In the genomic region with DNA sequence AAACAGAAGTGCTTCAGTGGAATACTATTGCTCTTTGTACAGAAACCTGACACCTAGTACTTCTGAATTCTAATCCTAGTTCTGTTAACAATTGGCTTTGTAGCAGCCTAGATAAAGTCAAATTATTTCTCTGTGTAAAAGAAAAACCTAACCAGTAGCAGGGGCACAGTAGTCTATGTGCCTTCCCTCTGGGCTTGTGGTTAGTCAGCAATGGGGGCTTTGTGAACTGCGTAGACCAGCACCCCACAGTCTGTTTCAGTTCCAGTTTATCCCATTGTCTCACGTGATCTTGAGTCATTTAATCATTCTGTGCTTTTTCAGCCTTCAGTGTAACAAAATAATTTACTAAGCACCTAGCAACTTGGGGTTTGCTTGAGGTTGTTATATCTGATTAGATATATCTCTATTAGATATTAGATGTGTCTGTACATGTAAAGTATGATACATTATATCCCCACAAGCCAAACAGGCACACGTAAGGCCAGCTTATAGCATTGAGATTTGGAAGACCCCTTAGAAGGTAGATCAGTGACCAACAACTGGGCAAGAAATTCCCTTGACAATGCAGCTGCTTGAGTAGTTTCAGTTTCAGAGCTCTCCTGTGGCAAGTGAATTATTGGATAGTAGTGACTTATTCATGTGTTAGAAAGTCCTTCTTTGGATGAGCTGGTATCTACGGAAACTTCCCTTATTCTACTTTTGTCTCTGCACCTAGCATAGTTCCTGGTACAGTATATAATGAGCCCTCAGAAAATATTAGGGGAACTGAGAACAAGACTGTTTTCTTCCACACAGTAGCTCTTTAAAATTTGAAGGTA, we compare ENCODE assay signal across 9 cellular contexts. TPM values are rescaled to one million over a fixed set of nuclear protein-coding genes. Genes with fewer than 3 reads are reported as not detected.
DNase-seq lines count a peak whose midpoint lies in the region; ATAC-seq and TF ChIP-seq lines count a peak whose summit lies in the region.
"Had no signal": no experiment of that assay in that cellular context is flagged by ENCODE, and none has a peak within 500 bp of the region (broad histone marks: within the 10 kb centered on the region; RNA-seq: fewer than 3 reads in every experiment).

No MANE protein-coding gene starts in this region.

- H3K9me3 Mint-ChIP-seq in activated CD8-positive, alpha-beta memory T cell treated with anti-CD3 and anti-CD28 coated beads, Interleukin-2, amount 10 ng/mL, durations not matched to agents 7 days and 5 days (ENCODE audit: low read depth) = no peaks in the 10 kb centered on the region
- no peaks in the 10 kb centered on the region for H3K9me3 Mint-ChIP-seq in stimulated activated memory B cell treated with anti-CD40 and anti-IgM and Interleukin-4, amounts not matched to agents 10 μg/mL and 1 μg/mL and 100 μg/mL, for 72 hours

- peak; percentile 62 for ATAC-seq in activated CD8-positive, alpha-beta memory T cell treated with anti-CD3 and anti-CD28 coated beads, Interleukin-2, amount 10 ng/mL, durations not matched to agents 7 days and 5 days
- ATAC-seq in HG02973 (IDR thresholded peaks at IDR 0.05; ENCODE audit: unreplicated experiment) (peak; percentile 45), gastroesophageal sphincter (no peak)
- peak; percentile 84 for ATAC-seq in stimulated activated memory B cell treated with anti-CD40 and anti-IgM and Interleukin-4, amounts not matched to agents 10 μg/mL and 1 μg/mL and 100 μg/mL, for 72 hours

- H3K36me3 Mint-ChIP-seq in activated CD8-positive, alpha-beta memory T cell treated with anti-CD3 and anti-CD28 coated beads, Interleukin-2, amount 10 ng/mL, durations not matched to agents 7 days and 5 days = peaks cover 10% of the 10 kb centered on the region
- H3K36me3 Mint-ChIP-seq in stimulated activated memory B cell treated with anti-CD40 and anti-IgM and Interleukin-4, amounts not matched to agents 10 μg/mL and 1 μg/mL and 100 μg/mL, for 72 hours = peaks cover 7% of the 10 kb centered on the region

- no peaks in the 10 kb centered on the region for H3K27me3 ChIP-seq in gastroesophageal sphincter

- H3K27ac Mint-ChIP-seq in activated CD8-positive, alpha-beta memory T cell treated with anti-CD3 and anti-CD28 coated beads, Interleukin-2, amount 10 ng/mL, durations not matched to agents 7 days and 5 days = peak overlapping the region; percentile 88
- H3K27ac Mint-ChIP-seq in stimulated activated memory B cell treated with anti-CD40 and anti-IgM and Interleukin-4, amounts not matched to agents 10 μg/mL and 1 μg/mL and 100 μg/mL, for 72 hours = peak overlapping the region; percentile 100

- no peaks in the 10 kb centered on the region for H3K9me3 ChIP-seq in gastroesophageal sphincter

- no peak overlapping the region for H3K4me3 ChIP-seq in gastroesophageal sphincter

- TF ChIP-seq POLR2A in gastroesophageal sphincter (IDR thresholded peaks at IDR 0.05) = no peak

- CTCF ChIA-PET in activated CD8-positive, alpha-beta memory T cell treated with anti-CD3 and anti-CD28 coated beads, Interleukin-2, amount 10 ng/mL, durations not matched to agents 7 days and 5 days (lab: Charles Lee) = interaction anchor here (0.8 to 1.4 kb wide), 3 partner anchors 27 to 47 kb away, joined by 3 to 6 read pairs (median 4); a partner anchor contains a TSS

- DNase-seq in activated CD8-positive, alpha-beta memory T cell treated with anti-CD3 and anti-CD28 coated beads, Interleukin-2, amount 10 ng/mL, durations not matched to agents 7 days and 5 days = peak; percentile 62
- no peak for DNase-seq in activated CD8-positive, alpha-beta memory T cell treated with anti-CD3 and anti-CD28 coated beads, Interleukin-2, amount 50 U/mL, for 4 hours
- DNase-seq in SIG-M5 (lab: John Stamatoyannopoulos, UW) (peak; percentile 40), AG20443 (ENCODE audit: low spot score) (no peak), DMS153 (lab: John Stamatoyannopoulos, UW) (no peak)

- TF ChIP-seq CTCF in gastroesophageal sphincter (IDR thresholded peaks at IDR 0.05) = no peak

- no peak overlapping the region for H3K27ac ChIP-seq in gastroesophageal sphincter
- H3K27ac ChIP-seq: epithelial cell of prostate had no signal

- peaks cover 70% of the 10 kb centered on the region for H3K4me1 Mint-ChIP-seq in activated CD8-positive, alpha-beta memory T cell treated with anti-CD3 and anti-CD28 coated beads, Interleukin-2, amount 10 ng/mL, durations not matched to agents 7 days and 5 days
- peaks cover 85% of the 10 kb centered on the region for H3K4me1 Mint-ChIP-seq in stimulated activated memory B cell treated with anti-CD40 and anti-IgM and Interleukin-4, amounts not matched to agents 10 μg/mL and 1 μg/mL and 100 μg/mL, for 72 hours

- H3K4me3 Mint-ChIP-seq in activated CD8-positive, alpha-beta memory T cell treated with anti-CD3 and anti-CD28 coated beads, Interleukin-2, amount 10 ng/mL, durations not matched to agents 7 days and 5 days = peak overlapping the region; percentile 67
- H3K4me3 Mint-ChIP-seq in stimulated activated memory B cell treated with anti-CD40 and anti-IgM and Interleukin-4, amounts not matched to agents 10 μg/mL and 1 μg/mL and 100 μg/mL, for 72 hours = peak overlapping the region; percentile 87

- peaks cover 0 to 7% (median 0%) of the 10 kb centered on the region in 3 donors for H3K4me1 ChIP-seq in gastroesophageal sphincter

- H3K27me3 Mint-ChIP-seq in activated CD8-positive, alpha-beta memory T cell treated with anti-CD3 and anti-CD28 coated beads, Interleukin-2, amount 10 ng/mL, durations not matched to agents 7 days and 5 days = peaks cover 2% of the 10 kb centered on the region
- H3K27me3 Mint-ChIP-seq in stimulated activated memory B cell treated with anti-CD40 and anti-IgM and Interleukin-4, amounts not matched to agents 10 μg/mL and 1 μg/mL and 100 μg/mL, for 72 hours = no peaks in the 10 kb centered on the region

- H3K36me3 ChIP-seq in gastroesophageal sphincter = no peaks in the 10 kb centered on the region

- no peak for TF ChIP-seq EP300 in gastroesophageal sphincter (IDR thresholded peaks at IDR 0.05)

- 86 to 87% methylated on average over 3 to 4 of the region's 4 CpGs for WGBS in gastroesophageal sphincter (ENCODE audit: low coverage in 1 of 2), 2 donors

RNA-seq across cellular contexts. Expression of a gene that starts 27.9 kb away (rescaled TPM):
- total RNA-seq in activated CD8-positive, alpha-beta memory T cell treated with anti-CD3 and anti-CD28 coated beads, Interleukin-2, amount 10 ng/mL, durations not matched to agents 7 days and 5 days = 1 to 10 TPM; 8.7 to 9.1 TPM
- not detected for total RNA-seq in gastroesophageal sphincter

Comparison
In these comparisons a context has a peak if more than half of its experiments do, and no peak if none do; other contexts are left out.
1. DNase-seq: peak in activated CD8-positive, alpha-beta memory T cell treated with anti-CD3 and anti-CD28 coated beads, Interleukin-2, amount 10 ng/mL, durations not matched to agents 7 days and 5 days (single experiment) and SIG-M5 (single experiment); none in activated CD8-positive, alpha-beta memory T cell treated with anti-CD3 and anti-CD28 coated beads, Interleukin-2, amount 50 U/mL, for 4 hours (single experiment), AG20443 (single experiment) and DMS153 (single experiment).
2. RNA of a gene that starts 27.9 kb away (total RNA-seq): 8.7 to 9.1 TPM in activated CD8-positive, alpha-beta memory T cell treated with anti-CD3 and anti-CD28 coated beads, Interleukin-2, amount 10 ng/mL, durations not matched to agents 7 days and 5 days; not detected in gastroesophageal sphincter; every median in the first group is over 4 times any median in the second.